ENCODE assay signal across 8 cellular contexts in genomic region chr16:20675488-20676267, GRCh38. TPM values are rescaled to one million over a fixed set of nuclear protein-coding genes. Genes with fewer than 3 reads are reported as not detected.
A peak's percentile ranks its signal among the peaks of the same experiment; 100 is the strongest.
DNase-seq lines count a peak whose midpoint lies in the region; ATAC-seq and TF ChIP-seq lines count a peak whose summit lies in the region.

No MANE protein-coding gene starts in this region.

- DNase-seq in DMS79 (lab: John Stamatoyannopoulos, UW) (peak; percentile 72), Peyer's patch (peak; percentile 61 to 76 (median 62)), tibial artery (peak; percentile 21 to 68), NOMO-1 (lab: John Stamatoyannopoulos, UW; ENCODE audit: unreplicated experiment in 2 of 2) (no peak), substantia nigra (lab: John Stamatoyannopoulos, UW) (no peak)
- no peak for DNase-seq in effector memory CD4-positive, alpha-beta T cell

- H3K27me3 ChIP-seq in Peyer's patch (no peaks in the 10 kb centered on the region), mononuclear cell (ENCODE audit: insufficient read depth, low read length) (no peaks in the 10 kb centered on the region), tibial artery (no peaks in the 10 kb centered on the region)
- no peaks in the 10 kb centered on the region for H3K27me3 ChIP-seq in effector memory CD4-positive, alpha-beta T cell (replicated peaks; ENCODE audit: control insufficient read depth, insufficient read depth, low read length, poor library complexity, severe bottlenecking)

- intact Hi-C loops in tibial artery (cut with DNase I; ENCODE audit: low total_unique reads), result loop anchor here (10.0 kb wide), 1 partner anchor 1949 kb away; no protein-coding TSS in a partner anchor

- H3K4me1 ChIP-seq in Peyer's patch (peaks cover 0 to 23% (median 5%) of the 10 kb centered on the region in 4 donors), mononuclear cell (ENCODE audit: insufficient read depth, low read length) (peaks cover 56% of the 10 kb centered on the region), tibial artery (peaks cover 0 to 40% (median 25%) of the 10 kb centered on the region in 4 donors)
- peaks cover 15% of the 10 kb centered on the region for H3K4me1 ChIP-seq in effector memory CD4-positive, alpha-beta T cell (ENCODE audit: control insufficient read depth, insufficient read depth, low read length, poor library complexity, severe bottlenecking)

- H3K36me3 ChIP-seq in Peyer's patch (no peaks in the 10 kb centered on the region), tibial artery (no peaks in the 10 kb centered on the region)
- H3K36me3 ChIP-seq in effector memory CD4-positive, alpha-beta T cell (ENCODE audit: control insufficient read depth, insufficient read depth, low read length), result no peaks in the 10 kb centered on the region

- TF ChIP-seq CTCF in Peyer's patch (IDR thresholded peaks at IDR 0.05) (no peak), tibial artery (IDR thresholded peaks at IDR 0.05) (no peak)

- H3K9me3 ChIP-seq in Peyer's patch (no peaks in the 10 kb centered on the region), mononuclear cell (ENCODE audit: low read depth, low read length) (no peaks in the 10 kb centered on the region), tibial artery (no peaks in the 10 kb centered on the region)
- no peaks in the 10 kb centered on the region for H3K9me3 ChIP-seq in effector memory CD4-positive, alpha-beta T cell (ENCODE audit: control insufficient read depth, low read length)

- H3K4me3 ChIP-seq in Peyer's patch (peak overlapping the region; percentile 20 to 49 (median 40)), mononuclear cell (ENCODE audit: low read length) (peak overlapping the region; percentile 47), tibial artery (peak overlapping the region; percentile 44 to 59)
- peak overlapping the region; percentile 53 for H3K4me3 ChIP-seq in effector memory CD4-positive, alpha-beta T cell (ENCODE audit: insufficient read depth, low read depth, low read length, poor library complexity, severe bottlenecking)

- TF ChIP-seq POLR2A in Peyer's patch (IDR thresholded peaks at IDR 0.05), result no peak

- peak; percentile 73 for ATAC-seq in HG02759 (IDR thresholded peaks at IDR 0.05; ENCODE audit: unreplicated experiment)

- peak overlapping the region; percentile 45 to 74 (median 65) for H3K27ac ChIP-seq in Peyer's patch
- peak overlapping the region; percentile 42 for H3K27ac ChIP-seq in effector memory CD4-positive, alpha-beta T cell (ENCODE audit: insufficient read depth, low read length, poor library complexity, severe bottlenecking)
- H3K27ac ChIP-seq in tibial artery, result peak overlapping the region; percentile 69 to 75
- H3K27ac ChIP-seq in substantia nigra (ENCODE audit: low read depth, low read length, poor library complexity, severe bottlenecking), result no peak overlapping the region

RNA-seq across cellular contexts. Expression of gene ACSM1, which starts 21.8 kb away (rescaled TPM):
- total RNA-seq in Peyer's patch (not detected), mononuclear cell (0.10 TPM)

Comparison
In these comparisons a context has a peak if more than half of its experiments do, and no peak if none do; other contexts are left out.
1. DNase-seq: peak in DMS79 (single experiment), Peyer's patch (3 of 3) and tibial artery (2 of 2); none in effector memory CD4-positive, alpha-beta T cell (0 of 3), NOMO-1 (0 of 2) and substantia nigra (0 of 49).
2. Peak in every context shown above with its lines, with median percentiles within 50 percentile points of each other: H3K4me3 ChIP-seq.